1 cellular context compared by ENCODE assay signal in the genomic region with DNA sequence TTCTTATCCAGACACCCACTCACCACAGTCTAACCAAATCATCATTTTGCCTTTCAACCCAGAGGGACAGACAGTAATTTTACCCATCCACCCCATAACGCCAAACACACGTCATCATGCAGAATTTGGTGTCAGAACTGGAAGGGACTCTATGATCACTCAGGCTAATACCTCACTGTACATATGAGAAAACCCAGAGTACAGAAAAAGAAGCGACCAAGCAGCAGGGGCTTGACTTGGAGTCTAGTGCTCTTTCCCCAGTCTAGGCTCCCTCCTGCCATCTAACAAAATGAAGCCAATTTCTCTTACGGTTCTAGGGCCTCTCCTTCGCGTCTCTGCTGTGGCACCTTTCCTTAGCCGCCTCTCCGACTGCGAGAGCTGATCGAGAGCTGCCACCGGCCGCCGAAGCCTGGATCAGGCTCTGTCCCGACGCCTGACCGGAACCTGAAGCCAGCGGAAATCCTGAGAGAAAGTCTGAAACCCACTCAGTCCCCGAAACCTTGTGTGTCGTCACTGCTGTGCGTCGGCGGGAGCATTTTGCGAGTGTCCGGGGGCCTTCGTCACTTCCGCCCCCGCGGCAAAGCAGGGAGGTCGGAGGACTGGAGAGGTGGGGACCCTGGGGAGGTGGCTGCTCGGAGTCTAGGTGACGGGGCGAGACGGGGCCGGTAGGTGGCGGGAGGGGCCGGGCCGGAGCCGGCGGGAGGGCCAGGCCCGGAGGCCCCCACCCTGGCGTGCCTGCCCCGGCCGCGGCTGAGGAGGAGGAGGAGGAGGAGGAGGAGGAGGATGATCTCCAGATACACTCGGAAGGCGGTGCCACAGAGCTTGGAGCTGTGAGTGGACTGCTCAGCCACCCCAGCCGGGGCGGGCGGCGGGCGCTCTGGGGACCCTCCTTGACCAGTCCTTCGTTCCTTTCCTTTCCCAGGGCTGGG.
TF ChIP-seq lines count a peak whose summit lies in the region.

A gene (minus strand): TSS at position 452 of the 929 bp plus-strand sequence. CDS start 4,071 bp downstream, outside the sequence.
A gene (plus strand): TSS at position 563 of the 929 bp plus-strand sequence. CDS start 221 bp downstream, at position 784.

TF ChIP-seq in HepG2, 621 proteins besides CTCF, POLR2A, EP300 and RAD21 (continued from another document and continues in another):
- TF ChIP-seq, protein P1, sequence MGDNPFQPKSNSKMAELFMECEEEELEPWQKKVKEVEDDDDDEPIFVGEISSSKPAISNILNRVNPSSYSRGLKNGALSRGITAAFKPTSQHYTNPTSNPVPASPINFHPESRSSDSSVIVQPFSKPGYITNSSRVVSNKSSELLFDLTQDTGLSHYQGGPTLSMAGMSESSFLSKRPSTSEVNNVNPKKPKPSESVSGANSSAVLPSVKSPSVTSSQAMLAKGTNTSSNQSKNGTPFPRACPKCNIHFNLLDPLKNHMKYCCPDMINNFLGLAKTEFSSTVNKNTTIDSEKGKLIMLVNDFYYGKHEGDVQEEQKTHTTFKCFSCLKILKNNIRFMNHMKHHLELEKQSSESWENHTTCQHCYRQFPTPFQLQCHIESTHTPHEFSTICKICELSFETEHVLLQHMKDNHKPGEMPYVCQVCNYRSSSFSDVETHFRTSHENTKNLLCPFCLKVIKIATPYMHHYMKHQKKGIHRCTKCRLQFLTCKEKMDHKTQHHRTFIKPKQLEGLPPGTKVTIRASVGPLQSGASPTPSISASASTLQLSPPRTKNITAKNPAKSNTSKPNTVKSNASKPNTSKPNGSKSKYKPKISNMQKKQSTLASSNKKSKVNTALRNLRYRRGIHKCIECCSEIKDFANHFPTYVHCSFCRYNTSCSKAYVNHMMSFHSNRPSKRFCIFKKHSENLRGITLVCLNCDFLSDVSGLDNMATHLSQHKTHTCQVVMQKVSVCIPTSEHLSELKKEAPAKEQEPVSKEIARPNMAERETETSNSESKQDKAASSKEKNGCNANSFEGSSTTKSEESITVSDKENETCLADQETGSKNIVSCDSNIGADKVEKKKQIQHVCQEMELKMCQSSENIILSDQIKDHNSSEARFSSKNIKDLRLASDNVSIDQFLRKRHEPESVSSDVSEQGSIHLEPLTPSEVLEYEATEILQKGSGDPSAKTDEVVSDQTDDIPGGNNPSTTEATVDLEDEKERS (CRISPR knock-in tag; IDR thresholded peaks at IDR 0.05): peak; percentile 80; the same call in 1 of the 2 replicates
- TF ChIP-seq SRSF4 (IDR thresholded peaks at IDR 0.05; ENCODE audit: low read depth, low read length, poor library complexity, severe bottlenecking) (no peak), KLF9 (CRISPR knock-in tag; IDR thresholded peaks at IDR 0.05; ENCODE audit: low read depth) (no peak), CCDC6 (CRISPR knock-in tag; IDR thresholded peaks at IDR 0.05) (peak; percentile 76; the same call in 1 of the 2 replicates), ZNF572 (CRISPR knock-in tag; IDR thresholded peaks at IDR 0.05) (peak; percentile 72; the same call in 1 of the 2 replicates), FOXC1 (CRISPR knock-in tag; IDR thresholded peaks at IDR 0.05; ENCODE audit: borderline replicate concordance) (peak; percentile 63; the same call in 1 of the 2 replicates), EEA1 (CRISPR knock-in tag; IDR thresholded peaks at IDR 0.05; ENCODE audit: borderline replicate concordance) (no peak), NBN (conservative IDR thresholded peaks at IDR 0.05) (no peak), ZNF232 (CRISPR knock-in tag; IDR thresholded peaks at IDR 0.05; ENCODE audit: borderline replicate concordance) (peak; percentile 54; the same call in 1 of the 2 replicates), PPARG (CRISPR knock-in tag; conservative IDR thresholded peaks at IDR 0.05) (0 out of 2 replicates have a peak, but pooled peaks have one; percentile 9), ZNF333 (CRISPR knock-in tag; IDR thresholded peaks at IDR 0.05; ENCODE audit: borderline replicate concordance) (peak; percentile 81; the same call in 1 of the 2 replicates), CEBPB (IDR thresholded peaks at IDR 0.05; ENCODE audit: borderline replicate concordance, low read depth, low read length) (no peak), AKAP8 (CRISPR knock-in tag; IDR thresholded peaks at IDR 0.05) (no peak), KDM5A (IDR thresholded peaks at IDR 0.05; ENCODE audit: borderline replicate concordance, low read length) (peak; percentile 98), SP1 (IDR thresholded peaks at IDR 0.05) (no peak), SP1 (CRISPR knock-in tag; IDR thresholded peaks at IDR 0.05) (peak; percentile 67), ZNF530 (CRISPR knock-in tag; IDR thresholded peaks at IDR 0.05; ENCODE audit: low read depth) (no peak), FOSL1 (CRISPR knock-in tag; IDR thresholded peaks at IDR 0.05; ENCODE audit: borderline replicate concordance) (no peak), FOXM1 (CRISPR knock-in tag; IDR thresholded peaks at IDR 0.05) (no peak), KMT2A (CRISPR knock-in tag; IDR thresholded peaks at IDR 0.05) (peak; percentile 94), KDM2A (CRISPR knock-in tag; IDR thresholded peaks at IDR 0.05; ENCODE audit: borderline replicate concordance, low read depth) (peak; percentile 91), ARHGAP35 (CRISPR knock-in tag; IDR thresholded peaks at IDR 0.05; ENCODE audit: borderline replicate concordance) (peak; percentile 60; the same call in 1 of the 2 replicates), RELA (CRISPR knock-in tag; IDR thresholded peaks at IDR 0.05) (peak; percentile 83), ZSCAN31 (CRISPR knock-in tag; IDR thresholded peaks at IDR 0.05; ENCODE audit: low read depth) (no peak; the same call in none of the 2 replicates), RFX1 (IDR thresholded peaks at IDR 0.05) (no peak), ATF7-NPFF (CRISPR knock-in tag; IDR thresholded peaks at IDR 0.05; ENCODE audit: low read depth) (no peak; the same call in 1 of the 2 replicates), MAFF (IDR thresholded peaks at IDR 0.05; ENCODE audit: low read depth, low read length) (no peak), TBX2 (CRISPR knock-in tag; IDR thresholded peaks at IDR 0.05; ENCODE audit: borderline replicate concordance) (peak; percentile 80), TRIM24 (CRISPR knock-in tag; IDR thresholded peaks at IDR 0.05) (no peak), ZNF703 (CRISPR knock-in tag; IDR thresholded peaks at IDR 0.05; ENCODE audit: borderline replicate concordance) (no peak), SIX4 (CRISPR knock-in tag; IDR thresholded peaks at IDR 0.05) (no peak; the same call in 1 of the 2 replicates), NCOA1 (CRISPR knock-in tag; IDR thresholded peaks at IDR 0.05) (no peak), HMG20A (CRISPR knock-in tag; IDR thresholded peaks at IDR 0.05; ENCODE audit: borderline replicate concordance) (no peak)
- TF ChIP-seq, protein P2, sequence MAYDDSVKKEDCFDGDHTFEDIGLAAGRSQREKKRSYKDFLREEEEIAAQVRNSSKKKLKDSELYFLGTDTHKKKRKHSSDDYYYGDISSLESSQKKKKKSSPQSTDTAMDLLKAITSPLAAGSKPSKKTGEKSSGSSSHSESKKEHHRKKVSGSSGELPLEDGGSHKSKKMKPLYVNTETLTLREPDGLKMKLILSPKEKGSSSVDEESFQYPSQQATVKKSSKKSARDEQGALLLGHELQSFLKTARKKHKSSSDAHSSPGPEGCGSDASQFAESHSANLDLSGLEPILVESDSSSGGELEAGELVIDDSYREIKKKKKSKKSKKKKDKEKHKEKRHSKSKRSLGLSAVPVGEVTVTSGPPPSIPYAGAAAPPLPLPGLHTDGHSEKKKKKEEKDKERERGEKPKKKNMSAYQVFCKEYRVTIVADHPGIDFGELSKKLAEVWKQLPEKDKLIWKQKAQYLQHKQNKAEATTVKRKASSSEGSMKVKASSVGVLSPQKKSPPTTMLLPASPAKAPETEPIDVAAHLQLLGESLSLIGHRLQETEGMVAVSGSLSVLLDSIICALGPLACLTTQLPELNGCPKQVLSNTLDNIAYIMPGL (CRISPR knock-in tag; IDR thresholded peaks at IDR 0.05; ENCODE audit: borderline replicate concordance in 1 of 2, low read depth in 1 of 2): peak; percentile 80 to 85
- TF ChIP-seq, protein P3, sequence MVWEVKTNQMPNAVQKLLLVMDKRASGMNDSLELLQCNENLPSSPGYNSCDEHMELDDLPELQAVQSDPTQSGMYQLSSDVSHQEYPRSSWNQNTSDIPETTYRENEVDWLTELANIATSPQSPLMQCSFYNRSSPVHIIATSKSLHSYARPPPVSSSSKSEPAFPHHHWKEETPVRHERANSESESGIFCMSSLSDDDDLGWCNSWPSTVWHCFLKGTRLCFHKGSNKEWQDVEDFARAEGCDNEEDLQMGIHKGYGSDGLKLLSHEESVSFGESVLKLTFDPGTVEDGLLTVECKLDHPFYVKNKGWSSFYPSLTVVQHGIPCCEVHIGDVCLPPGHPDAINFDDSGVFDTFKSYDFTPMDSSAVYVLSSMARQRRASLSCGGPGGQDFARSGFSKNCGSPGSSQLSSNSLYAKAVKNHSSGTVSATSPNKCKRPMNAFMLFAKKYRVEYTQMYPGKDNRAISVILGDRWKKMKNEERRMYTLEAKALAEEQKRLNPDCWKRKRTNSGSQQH (CRISPR knock-in tag; IDR thresholded peaks at IDR 0.05; ENCODE audit: low read depth): no peak; the same call in 1 of the 2 replicates
- TF ChIP-seq, protein P4, sequence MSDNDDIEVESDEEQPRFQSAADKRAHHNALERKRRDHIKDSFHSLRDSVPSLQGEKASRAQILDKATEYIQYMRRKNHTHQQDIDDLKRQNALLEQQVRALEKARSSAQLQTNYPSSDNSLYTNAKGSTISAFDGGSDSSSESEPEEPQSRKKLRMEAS (IDR thresholded peaks at IDR 0.05): peak; percentile 72
- TF ChIP-seq, protein P5, sequence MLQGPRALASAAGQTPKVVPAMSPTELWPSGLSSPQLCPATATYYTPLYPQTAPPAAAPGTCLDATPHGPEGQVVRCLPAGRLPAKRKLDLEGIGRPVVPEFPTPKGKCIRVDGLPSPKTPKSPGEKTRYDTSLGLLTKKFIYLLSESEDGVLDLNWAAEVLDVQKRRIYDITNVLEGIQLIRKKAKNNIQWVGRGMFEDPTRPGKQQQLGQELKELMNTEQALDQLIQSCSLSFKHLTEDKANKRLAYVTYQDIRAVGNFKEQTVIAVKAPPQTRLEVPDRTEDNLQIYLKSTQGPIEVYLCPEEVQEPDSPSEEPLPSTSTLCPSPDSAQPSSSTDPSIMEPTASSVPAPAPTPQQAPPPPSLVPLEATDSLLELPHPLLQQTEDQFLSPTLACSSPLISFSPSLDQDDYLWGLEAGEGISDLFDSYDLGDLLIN (CRISPR knock-in tag; IDR thresholded peaks at IDR 0.05; ENCODE audit: borderline replicate concordance): no peak
- TF ChIP-seq, protein P6, sequence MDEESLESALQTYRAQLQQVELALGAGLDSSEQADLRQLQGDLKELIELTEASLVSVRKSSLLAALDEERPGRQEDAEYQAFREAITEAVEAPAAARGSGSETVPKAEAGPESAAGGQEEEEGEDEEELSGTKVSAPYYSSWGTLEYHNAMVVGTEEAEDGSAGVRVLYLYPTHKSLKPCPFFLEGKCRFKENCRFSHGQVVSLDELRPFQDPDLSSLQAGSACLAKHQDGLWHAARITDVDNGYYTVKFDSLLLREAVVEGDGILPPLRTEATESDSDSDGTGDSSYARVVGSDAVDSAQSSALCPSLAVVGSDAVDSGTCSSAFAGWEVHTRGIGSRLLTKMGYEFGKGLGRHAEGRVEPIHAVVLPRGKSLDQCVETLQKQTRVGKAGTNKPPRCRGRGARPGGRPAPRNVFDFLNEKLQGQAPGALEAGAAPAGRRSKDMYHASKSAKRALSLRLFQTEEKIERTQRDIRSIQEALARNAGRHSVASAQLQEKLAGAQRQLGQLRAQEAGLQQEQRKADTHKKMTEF (CRISPR knock-in tag; IDR thresholded peaks at IDR 0.05): peak; percentile 93
- TF ChIP-seq, protein P7, sequence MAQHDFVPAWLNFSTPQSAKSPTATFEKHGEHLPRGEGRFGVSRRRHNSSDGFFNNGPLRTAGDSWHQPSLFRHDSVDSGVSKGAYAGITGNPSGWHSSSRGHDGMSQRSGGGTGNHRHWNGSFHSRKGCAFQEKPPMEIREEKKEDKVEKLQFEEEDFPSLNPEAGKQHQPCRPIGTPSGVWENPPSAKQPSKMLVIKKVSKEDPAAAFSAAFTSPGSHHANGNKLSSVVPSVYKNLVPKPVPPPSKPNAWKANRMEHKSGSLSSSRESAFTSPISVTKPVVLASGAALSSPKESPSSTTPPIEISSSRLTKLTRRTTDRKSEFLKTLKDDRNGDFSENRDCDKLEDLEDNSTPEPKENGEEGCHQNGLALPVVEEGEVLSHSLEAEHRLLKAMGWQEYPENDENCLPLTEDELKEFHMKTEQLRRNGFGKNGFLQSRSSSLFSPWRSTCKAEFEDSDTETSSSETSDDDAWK (CRISPR knock-in tag; IDR thresholded peaks at IDR 0.05): no peak
- TF ChIP-seq, protein P8, sequence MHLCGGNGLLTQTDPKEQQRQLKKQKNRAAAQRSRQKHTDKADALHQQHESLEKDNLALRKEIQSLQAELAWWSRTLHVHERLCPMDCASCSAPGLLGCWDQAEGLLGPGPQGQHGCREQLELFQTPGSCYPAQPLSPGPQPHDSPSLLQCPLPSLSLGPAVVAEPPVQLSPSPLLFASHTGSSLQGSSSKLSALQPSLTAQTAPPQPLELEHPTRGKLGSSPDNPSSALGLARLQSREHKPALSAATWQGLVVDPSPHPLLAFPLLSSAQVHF (CRISPR knock-in tag; IDR thresholded peaks at IDR 0.05): no peak
- TF ChIP-seq, protein P9, sequence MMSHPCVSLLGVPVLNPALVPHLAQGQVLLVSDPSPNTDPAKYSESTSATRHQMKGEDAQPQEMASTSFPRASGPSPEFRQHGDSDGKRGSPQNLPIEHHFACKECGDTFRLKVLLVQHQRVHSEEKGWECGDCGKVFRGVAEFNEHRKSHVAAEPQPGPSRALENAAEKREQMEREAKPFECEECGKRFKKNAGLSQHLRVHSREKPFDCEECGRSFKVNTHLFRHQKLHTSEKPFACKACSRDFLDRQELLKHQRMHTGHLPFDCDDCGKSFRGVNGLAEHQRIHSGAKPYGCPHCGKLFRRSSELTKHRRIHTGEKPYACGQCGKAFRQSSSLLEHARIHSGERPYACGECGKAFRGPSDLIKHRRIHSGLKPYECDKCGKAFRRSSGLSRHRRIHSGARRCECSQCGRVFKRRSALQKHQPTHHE (CRISPR knock-in tag; IDR thresholded peaks at IDR 0.05; ENCODE audit: borderline replicate concordance): peak; percentile 95; the same call in 1 of the 2 replicates
